13 cellular contexts compared by ENCODE assay signal in genomic region chr17:74547736-74548135, GRCh38. TPM values are rescaled to one million over a fixed set of nuclear protein-coding genes. Genes with fewer than 3 reads are reported as not detected.
A peak's percentile ranks its signal among the peaks of the same experiment; 100 is the strongest.
DNase-seq lines count a peak whose midpoint lies in the region; ATAC-seq lines count a peak whose summit lies in the region.
"Had no signal": no experiment of that assay in that cellular context is flagged by ENCODE, and none has a peak within 500 bp of the region (broad histone marks: within the 10 kb centered on the region; RNA-seq: fewer than 3 reads in every experiment).

No MANE protein-coding gene starts in this region.

- CTCF ChIA-PET in activated CD4-positive, alpha-beta T cell treated with anti-CD3 and anti-CD28 coated beads for 36 hours (lab: Charles Lee), result interaction anchor here (0.6 kb wide), 1 partner anchor 110 kb away, joined by 3 read pairs; no protein-coding TSS in a partner anchor

- H3K4me1 Mint-ChIP-seq in activated CD4-positive, alpha-beta T cell treated with anti-CD3 and anti-CD28 coated beads for 36 hours, result peaks cover 9% of the 10 kb centered on the region
- H3K4me1 Mint-ChIP-seq in effector memory CD8-positive, alpha-beta T cell (ENCODE audit: low read depth in 2 of 2), result peaks cover 11 to 13% of the 10 kb centered on the region in 2 donors

- no peaks in the 10 kb centered on the region for H3K36me3 Mint-ChIP-seq in activated CD4-positive, alpha-beta T cell treated with anti-CD3 and anti-CD28 coated beads for 36 hours (ENCODE audit: low read depth)
- peaks cover 4% of the 10 kb centered on the region for H3K36me3 Mint-ChIP-seq in effector memory CD8-positive, alpha-beta T cell (ENCODE audit: insufficient read depth)

- DNase-seq in activated CD4-positive, alpha-beta T cell treated with anti-CD3 and anti-CD28 coated beads for 36 hours, result peak; percentile 53
- no peak for DNase-seq in activated CD4-positive, alpha-beta T cell treated with anti-CD3 and anti-CD28 coated beads, Interleukin-2, amount 50 U/mL, for 4 hours
- DNase-seq in HK-2 (ENCODE audit: unreplicated experiment) (peak; percentile 23), NOMO-1 treated with dmso at 0.1 percent for 144 hours (lab: John Stamatoyannopoulos, UW; ENCODE audit: unreplicated experiment) (peak; percentile 15), DMS79 treated with DMSO at 0.1 percent for 48 hours (lab: John Stamatoyannopoulos, UW) (no peak)
- DNase-seq in effector memory CD8-positive, alpha-beta T cell, result no peak
- DNase-seq: anterior cingulate cortex, dermis blood vessel endothelial cell, mucosa of descending colon had no signal

- H3K27me3 Mint-ChIP-seq in activated CD4-positive, alpha-beta T cell treated with anti-CD3 and anti-CD28 coated beads for 36 hours, result no peaks in the 10 kb centered on the region
- peaks cover 14 to 57% of the 10 kb centered on the region in 2 donors for H3K27me3 Mint-ChIP-seq in effector memory CD8-positive, alpha-beta T cell

- H3K4me3 Mint-ChIP-seq in activated CD4-positive, alpha-beta T cell treated with anti-CD3 and anti-CD28 coated beads for 36 hours, result no peak overlapping the region
- no peak overlapping the region for H3K4me3 Mint-ChIP-seq in effector memory CD8-positive, alpha-beta T cell

- peak; percentile 85 for ATAC-seq in activated CD4-positive, alpha-beta T cell treated with anti-CD3 and anti-CD28 coated beads for 36 hours
- ATAC-seq in effector memory CD8-positive, alpha-beta T cell (replicated peaks), result no peak
- ATAC-seq in HG03469 (IDR thresholded peaks at IDR 0.05; ENCODE audit: unreplicated experiment) (no peak), GM18868 (IDR thresholded peaks at IDR 0.05; ENCODE audit: unreplicated experiment) (no peak)
- ATAC-seq: mucosa of descending colon had no signal

- POLR2A ChIA-PET in activated CD4-positive, alpha-beta T cell treated with anti-CD3 and anti-CD28 coated beads for 36 hours (lab: Charles Lee), result no interaction called here

- no peaks in the 10 kb centered on the region for H3K9me3 Mint-ChIP-seq in activated CD4-positive, alpha-beta T cell treated with anti-CD3 and anti-CD28 coated beads for 36 hours (ENCODE audit: low read depth)
- no peaks in the 10 kb centered on the region for H3K9me3 Mint-ChIP-seq in effector memory CD8-positive, alpha-beta T cell

- H3K27ac Mint-ChIP-seq in activated CD4-positive, alpha-beta T cell treated with anti-CD3 and anti-CD28 coated beads for 36 hours, result peak overlapping the region; percentile 71
- peak overlapping the region; percentile 29 to 56 for H3K27ac Mint-ChIP-seq in effector memory CD8-positive, alpha-beta T cell

- intact Hi-C loops in activated CD4-positive, alpha-beta T cell treated with anti-CD3 and anti-CD28 coated beads for 36 hours (cut with DNase I, micrococcal nuclease), result loop anchor here in 1 of 2 experiments (5.0 kb wide), 1 partner anchor 55 kb away; no protein-coding TSS in a partner anchor

RNA-seq across cellular contexts. Expression of gene CD300C, which starts 1.8 kb away (rescaled TPM):
- not detected for total RNA-seq in activated CD4-positive, alpha-beta T cell treated with anti-CD3 and anti-CD28 coated beads for 36 hours
- total RNA-seq: activated CD8-positive, alpha-beta memory T cell treated with anti-CD3 and anti-CD28 coated beads for 36 hours; dermis blood vessel endothelial cell had no signal

RNA-seq across cellular contexts. Expression of gene CD300LB, which starts 16.5 kb away (rescaled TPM):
- not detected for total RNA-seq in activated CD4-positive, alpha-beta T cell treated with anti-CD3 and anti-CD28 coated beads for 36 hours
- total RNA-seq: activated CD8-positive, alpha-beta memory T cell treated with anti-CD3 and anti-CD28 coated beads for 36 hours; dermis blood vessel endothelial cell had no signal

RNA-seq across cellular contexts. Expression of gene CD300H, which starts 19.6 kb away (rescaled TPM):
- not detected for total RNA-seq in activated CD4-positive, alpha-beta T cell treated with anti-CD3 and anti-CD28 coated beads for 36 hours
- total RNA-seq: activated CD8-positive, alpha-beta memory T cell treated with anti-CD3 and anti-CD28 coated beads for 36 hours; dermis blood vessel endothelial cell; mucosa of descending colon; prostate gland had no signal

RNA-seq across cellular contexts. Expression of gene CD300LD, which starts 44.3 kb away (rescaled TPM):
- total RNA-seq in activated CD4-positive, alpha-beta T cell treated with anti-CD3 and anti-CD28 coated beads for 36 hours, result under 1 TPM in 1 of 2 experiments, not detected in 1; 0.18 TPM
- total RNA-seq: activated CD8-positive, alpha-beta memory T cell treated with anti-CD3 and anti-CD28 coated beads for 36 hours; dermis blood vessel endothelial cell; mucosa of descending colon; prostate gland had no signal

Comparison
In these comparisons a context has a peak if more than half of its experiments do, and no peak if none do; other contexts are left out.
1. DNase-seq: peak in activated CD4-positive, alpha-beta T cell treated with anti-CD3 and anti-CD28 coated beads for 36 hours (single experiment), HK-2 (single experiment) and NOMO-1 treated with dmso at 0.1 percent for 144 hours (single experiment); none in activated CD4-positive, alpha-beta T cell treated with anti-CD3 and anti-CD28 coated beads, Interleukin-2, amount 50 U/mL, for 4 hours (0 of 2), effector memory CD8-positive, alpha-beta T cell (0 of 3) and DMS79 treated with DMSO at 0.1 percent for 48 hours (single experiment).